In genomic region chr7:134126937-134127848, GRCh38 we compare ENCODE assay signal across 8 cellular contexts. TPM values are rescaled to one million over a fixed set of nuclear protein-coding genes. Genes with fewer than 3 reads are reported as not detected.
DNase-seq lines count a peak whose midpoint lies in the region; ATAC-seq and TF ChIP-seq lines count a peak whose summit lies in the region.

LRGUK (plus strand) TSS chr7:134127340; CDS start chr7:134127368, 28 bp downstream.

- no peaks in the 10 kb centered on the region for H3K36me3 ChIP-seq in BLaER1 treated with 17β-estradiol and CSF1 and Interleukin-3, amounts not matched to agents 10 nM and 100 nM
- H3K36me3 ChIP-seq in duodenal mucosa (ENCODE audit: control insufficient read depth in 1 of 2, insufficient read depth in 2 of 2, low read length in 2 of 2): no peaks in the 10 kb centered on the region
- H3K36me3 ChIP-seq in right lobe of liver: no peaks in the 10 kb centered on the region

- no peak for TF ChIP-seq CTCF in right lobe of liver (IDR thresholded peaks at IDR 0.05)

- peak within 1 kb of the TSS; percentile 56 to 73 (median 65) for H3K4me3 ChIP-seq in BLaER1 treated with 17β-estradiol and CSF1 and Interleukin-3, amounts not matched to agents 10 nM and 100 nM
- peak within 1 kb of the TSS; percentile 79 to 88 for H3K4me3 ChIP-seq in duodenal mucosa (ENCODE audit: low read depth in 1 of 2, low read length in 2 of 2)
- H3K4me3 ChIP-seq in right lobe of liver: peak within 1 kb of the TSS; percentile 48 to 75 (median 55)

- H3K4me1 ChIP-seq in BLaER1 treated with 17β-estradiol and CSF1 and Interleukin-3, amounts not matched to agents 10 nM and 100 nM: peaks cover 19 to 33% (median 26%) of the 10 kb centered on the region in 10 experiments
- H3K4me1 ChIP-seq in duodenal mucosa (ENCODE audit: control insufficient read depth in 1 of 2, insufficient read depth in 2 of 2, low read length in 2 of 2) (peaks cover 5% of the 10 kb centered on the region in 2 donors), right lobe of liver (peaks cover 0 to 4% (median 0%) of the 10 kb centered on the region in 4 donors)

- ATAC-seq in GM19397 (IDR thresholded peaks at IDR 0.05; ENCODE audit: unreplicated experiment) (peak; percentile 100), HG03520 (IDR thresholded peaks at IDR 0.05; ENCODE audit: unreplicated experiment) (peak; percentile 100), right lobe of liver (peak; percentile 100)

- no peaks in the 10 kb centered on the region for H3K27me3 ChIP-seq in BLaER1 treated with 17β-estradiol and CSF1 and Interleukin-3, amounts not matched to agents 10 nM and 100 nM
- H3K27me3 ChIP-seq in duodenal mucosa (ENCODE audit: control insufficient read depth in 1 of 2, insufficient read depth in 2 of 2, low read length in 2 of 2) (peaks cover 0 to 4% of the 10 kb centered on the region in 2 donors), right lobe of liver (no peaks in the 10 kb centered on the region)

- peak within 1 kb of the TSS; percentile 91 to 98 (median 95) for H3K4me2 ChIP-seq in BLaER1 treated with 17β-estradiol and CSF1 and Interleukin-3, amounts not matched to agents 10 nM and 100 nM

- DNase-seq in NCI-H526 (lab: John Stamatoyannopoulos, UW): peak; percentile 81 to 93
- DNase-seq in activated CD4-positive, alpha-beta T cell treated with anti-CD3 and anti-CD28 coated beads, Interleukin-2, amount 50 U/mL, for 4 hours: peak; percentile 65
- DNase-seq in right lobe of liver: peak; percentile 84 to 88 (median 85)
- DNase-seq in stimulated activated CD4-positive, alpha-beta T cell treated with anti-CD3 and anti-CD28 coated beads, Interleukin-2, amount 100 ng/mL, for 4 hours (ENCODE audit: low read depth): peak; percentile 68

- intact Hi-C loops in right lobe of liver (cut with DNase I): no loop called here

- H3K9me3 ChIP-seq in BLaER1 treated with 17β-estradiol and CSF1 and Interleukin-3, amounts not matched to agents 10 nM and 100 nM (replicated peaks in 1 of 11): no peaks in the 10 kb centered on the region
- H3K9me3 ChIP-seq in duodenal mucosa (ENCODE audit: control insufficient read depth in 1 of 2, low read length in 2 of 2) (no peaks in the 10 kb centered on the region), right lobe of liver (no peaks in the 10 kb centered on the region)

- peak within 1 kb of the TSS in 1 of 11 experiments; percentile 60; a peak in 2 of 22 replicates for H3K27ac ChIP-seq in BLaER1 treated with 17β-estradiol and CSF1 and Interleukin-3, amounts not matched to agents 10 nM and 100 nM
- no peak within 1 kb of the TSS for H3K27ac ChIP-seq in duodenal mucosa (ENCODE audit: low read depth, low read length)
- H3K27ac ChIP-seq in right lobe of liver: no peak within 1 kb of the TSS

- peak within 1 kb of the TSS in 10 of 11 experiments; percentile 22 to 67 (median 50); a peak in 17 of 22 replicates for H3K9ac ChIP-seq in BLaER1 treated with 17β-estradiol and CSF1 and Interleukin-3, amounts not matched to agents 10 nM and 100 nM
- H3K9ac ChIP-seq in duodenal mucosa (ENCODE audit: low read depth in 1 of 2, low read length in 2 of 2): peak within 1 kb of the TSS; percentile 29 to 39

- H4K20me1 ChIP-seq in BLaER1 treated with 17β-estradiol and CSF1 and Interleukin-3, amounts not matched to agents 10 nM and 100 nM: no peaks in the 10 kb centered on the region

- 2% methylated on average over 32 of the region's 46 CpGs for WGBS in right lobe of liver (ENCODE audit: insufficient coverage, low coverage, low lambda C conversion rate, missing lambda C conversion rate)

- TF ChIP-seq POLR2A in right lobe of liver (IDR thresholded peaks at IDR 0.05): no peak

RNA-seq across cellular contexts. Expression of gene LRGUK, which starts in this region (rescaled TPM):
- total RNA-seq in right lobe of liver: under 1 TPM in 5 of 6 experiments, not detected in 1; 0.13 to 0.37 (median 0.31) TPM

Comparison
In these comparisons a context has a peak if more than half of its experiments do, and no peak if none do; other contexts are left out.
1. Peak in DNase-seq, ATAC-seq and H3K4me3 ChIP-seq in right lobe of liver; RNA of the gene not detected or under 1 TPM.